8 cellular contexts compared by ENCODE assay signal in the genomic region with DNA sequence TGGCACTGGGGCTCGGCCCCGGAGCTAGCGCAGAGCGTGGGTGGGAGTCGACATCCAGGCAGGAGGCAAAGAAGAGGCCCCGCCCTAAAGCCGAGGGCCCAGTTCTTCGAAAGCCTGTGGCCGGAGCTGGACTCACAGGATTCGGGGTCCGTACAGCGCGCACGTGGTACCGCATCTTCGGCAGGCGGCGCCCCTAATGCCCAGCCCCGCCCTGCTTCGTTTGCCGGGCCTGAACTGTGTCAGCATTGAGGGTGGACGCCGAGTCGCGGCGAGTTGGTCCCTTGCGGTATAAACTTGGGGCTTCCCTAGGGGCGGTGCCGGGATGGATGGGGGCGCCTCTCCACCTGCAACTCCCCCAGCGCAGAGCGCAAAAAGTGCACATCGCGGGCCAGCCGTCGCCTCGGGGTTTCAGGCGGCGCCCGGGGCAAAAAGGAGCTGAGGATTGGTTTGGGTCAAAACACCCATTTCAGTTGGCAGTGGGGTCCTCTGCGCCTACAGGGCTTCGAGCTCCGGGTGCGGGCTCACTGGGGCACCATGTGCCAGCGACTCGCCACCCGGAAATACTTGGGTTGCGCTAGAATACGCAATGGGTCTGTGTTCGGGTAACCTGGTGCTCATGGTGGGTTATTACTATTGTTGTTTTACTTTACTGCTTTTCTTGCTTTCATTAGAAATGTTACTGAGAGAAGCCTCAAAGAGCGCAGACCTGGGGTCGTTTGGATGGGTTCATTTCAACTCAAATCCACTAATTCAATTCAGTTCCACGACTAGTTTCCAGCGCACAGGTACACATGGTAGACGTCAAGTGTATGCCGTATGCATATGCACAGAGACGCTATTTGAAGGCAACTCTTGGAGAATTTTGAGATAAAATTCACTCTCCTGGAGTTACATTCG. TPM values are rescaled to one million over a fixed set of nuclear protein-coding genes. Genes with fewer than 3 reads are reported as not detected.
DNase-seq lines count a peak whose midpoint lies in the region; ATAC-seq and TF ChIP-seq lines count a peak whose summit lies in the region.

No MANE protein-coding gene starts in this region.

- peak in 1 of 5 donors; percentile 7 for DNase-seq in CD4-positive, alpha-beta memory T cell
- no peak for DNase-seq in central memory CD8-positive, alpha-beta T cell (ENCODE audit: low spot score in 2 of 2)
- DNase-seq in cortex of kidney (lab: John Stamatoyannopoulos, UW): no peak
- no peak for DNase-seq in NCI-H510A treated with DMSO at 0.1 percent for 48 hours (lab: John Stamatoyannopoulos, UW)

- H3K27ac ChIP-seq in CD4-positive, alpha-beta memory T cell (ENCODE audit: low read depth, low read length): no peak overlapping the region

- peaks cover 0 to 5% of the 10 kb centered on the region in 2 donors for H3K36me3 Mint-ChIP-seq in CD4-positive, alpha-beta memory T cell
- H3K36me3 Mint-ChIP-seq in central memory CD8-positive, alpha-beta T cell (ENCODE audit: insufficient read depth): peaks cover 12% of the 10 kb centered on the region
- no peaks in the 10 kb centered on the region for H3K36me3 Mint-ChIP-seq in nephron (ENCODE audit: low read depth)

- peaks cover 18 to 48% (median 30%) of the 10 kb centered on the region in 4 donors for H3K4me1 Mint-ChIP-seq in CD4-positive, alpha-beta memory T cell
- peaks cover 27% of the 10 kb centered on the region for H3K4me1 Mint-ChIP-seq in central memory CD8-positive, alpha-beta T cell
- H3K4me1 Mint-ChIP-seq in nephron: peaks cover 17% of the 10 kb centered on the region

- peaks cover 56 to 62% of the 10 kb centered on the region in 2 donors for H3K27me3 Mint-ChIP-seq in CD4-positive, alpha-beta memory T cell
- H3K27me3 Mint-ChIP-seq in central memory CD8-positive, alpha-beta T cell: peaks cover 91% of the 10 kb centered on the region
- peaks cover 100% of the 10 kb centered on the region for H3K27me3 Mint-ChIP-seq in nephron (ENCODE audit: low read depth)

- CTCF ChIA-PET in CD4-positive, alpha-beta memory T cell (lab: Charles Lee; ENCODE audit: partially characterized antibody): interaction anchor here (0.5 to 1.4 kb wide), 4 partner anchors 41 to 109 kb away, joined by 3 read pairs; no protein-coding TSS in a partner anchor

- peak overlapping the region; percentile 69 to 74 for H3K4me3 ChIP-seq in CD4-positive, alpha-beta memory T cell (ENCODE audit: low read length in 2 of 2)

- H3K9me3 ChIP-seq in CD4-positive, alpha-beta memory T cell (ENCODE audit: control insufficient read depth in 1 of 2, low read length in 2 of 2): no peaks in the 10 kb centered on the region

- no peak for TF ChIP-seq CTCF in nephron (IDR thresholded peaks at IDR 0.05; ENCODE audit: unreplicated experiment in 3 of 3)

- no peaks in the 10 kb centered on the region for H3K36me3 ChIP-seq in CD4-positive, alpha-beta memory T cell (ENCODE audit: insufficient read depth, low read length)

- H3K4me3 Mint-ChIP-seq in CD4-positive, alpha-beta memory T cell: peak overlapping the region; percentile 84 to 94 (median 90)
- H3K4me3 Mint-ChIP-seq in central memory CD8-positive, alpha-beta T cell: peak overlapping the region; percentile 80
- peak overlapping the region; percentile 25 to 89 (median 79) for H3K4me3 Mint-ChIP-seq in nephron

- no peak overlapping the region for H3K27ac Mint-ChIP-seq in CD4-positive, alpha-beta memory T cell
- no peak overlapping the region for H3K27ac Mint-ChIP-seq in central memory CD8-positive, alpha-beta T cell (ENCODE audit: low read depth)
- H3K27ac Mint-ChIP-seq in nephron: no peak overlapping the region

- peaks cover 58% of the 10 kb centered on the region for H3K27me3 ChIP-seq in CD4-positive, alpha-beta memory T cell (ENCODE audit: insufficient read depth, low read length)

- H3K9me3 Mint-ChIP-seq in CD4-positive, alpha-beta memory T cell: peaks cover 0 to 11% (median 4%) of the 10 kb centered on the region in 8 donors
- H3K9me3 Mint-ChIP-seq in central memory CD8-positive, alpha-beta T cell: no peaks in the 10 kb centered on the region
- H3K9me3 Mint-ChIP-seq in nephron: no peaks in the 10 kb centered on the region

- POLR2A ChIA-PET in CD4-positive, alpha-beta memory T cell (lab: Charles Lee; ENCODE audit: partially characterized antibody): interaction anchor here (0.6 to 1.2 kb wide), 5 partner anchors 10 to 181 kb away, joined by 3 to 7 read pairs (median 3); no protein-coding TSS in a partner anchor

- ATAC-seq in HG02623 (IDR thresholded peaks at IDR 0.05; ENCODE audit: unreplicated experiment) (peak; percentile 9), HG03342 (IDR thresholded peaks at IDR 0.05; ENCODE audit: unreplicated experiment) (no peak), HG02884 (IDR thresholded peaks at IDR 0.05; ENCODE audit: unreplicated experiment) (no peak)
- ATAC-seq in central memory CD8-positive, alpha-beta T cell (replicated peaks; ENCODE audit: extremely low read depth, poor library complexity, severe bottlenecking): no peak

- intact Hi-C loops in CD4-positive, alpha-beta memory T cell (cut with micrococcal nuclease): loop anchor here (1.0 kb wide), 2 partner anchors 11 to 41 kb away; no protein-coding TSS in a partner anchor

- H3K4me1 ChIP-seq in CD4-positive, alpha-beta memory T cell (ENCODE audit: insufficient read depth, low read length): peaks cover 47% of the 10 kb centered on the region

RNA-seq across cellular contexts. Expression of a gene that starts 3.9 kb away (rescaled TPM):
- not detected for total RNA-seq in CD4-positive, alpha-beta memory T cell
- polyA plus RNA-seq in CD4-positive, alpha-beta memory T cell: under 1 TPM in 1 of 2 donors, not detected in 1; 0.32 TPM
